1 cellular context compared by ENCODE assay signal in the genomic region with DNA sequence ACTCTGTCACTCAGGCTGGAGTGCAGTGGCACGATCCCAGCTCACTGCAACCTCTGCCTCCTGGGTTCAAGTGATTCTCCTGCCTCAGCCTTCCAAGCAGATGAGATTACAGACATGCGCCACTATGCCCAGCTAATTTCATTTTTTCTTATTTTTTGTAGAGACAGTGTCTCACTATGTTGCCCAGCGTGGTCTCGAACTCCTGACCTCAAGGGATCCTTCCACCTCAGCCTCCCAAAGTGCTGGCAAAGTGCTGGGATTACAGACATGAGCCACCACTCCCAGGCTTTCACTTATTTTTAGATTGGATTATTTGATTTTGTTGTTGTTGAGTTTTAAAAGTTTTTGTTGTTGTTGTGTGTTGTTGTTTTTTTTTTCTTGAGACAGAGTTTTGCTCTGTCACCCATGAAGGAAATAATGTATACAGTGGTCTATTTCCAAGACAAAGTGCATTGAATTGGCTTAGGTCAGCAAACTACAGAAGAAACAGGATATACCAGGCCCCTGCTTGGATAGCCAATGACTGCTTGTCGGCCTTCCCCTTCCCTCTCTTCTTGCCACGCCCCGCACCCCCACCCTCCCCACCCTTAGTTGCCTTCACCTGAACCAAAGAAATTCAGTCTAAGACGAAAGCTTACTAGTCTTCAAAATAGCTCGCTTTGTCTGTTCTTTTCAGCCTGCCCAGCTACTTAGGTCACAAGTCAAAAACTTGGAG.
TF ChIP-seq lines count a peak whose summit lies in the region.

No MANE protein-coding gene starts in this region.

TF ChIP-seq in K562, 482 proteins besides CTCF, POLR2A, EP300 and RAD21 (continued from another document):
- no peak for TF ChIP-seq E2F6 (IDR thresholded peaks at IDR 0.05; ENCODE audit: borderline replicate concordance in 1 of 2, extremely low read depth in 1 of 2, insufficient read depth in 1 of 2, insufficient read length in 1 of 2, low read depth in 1 of 2, low read length in 1 of 2, poor library complexity in 1 of 2, severe bottlenecking in 1 of 2)
- TF ChIP-seq SMC3 (conservative IDR thresholded peaks at IDR 0.05; ENCODE audit: insufficient read depth, low read depth, low read length), result no peak
